ENCODE assay signal across 32 cellular contexts in the genomic region with DNA sequence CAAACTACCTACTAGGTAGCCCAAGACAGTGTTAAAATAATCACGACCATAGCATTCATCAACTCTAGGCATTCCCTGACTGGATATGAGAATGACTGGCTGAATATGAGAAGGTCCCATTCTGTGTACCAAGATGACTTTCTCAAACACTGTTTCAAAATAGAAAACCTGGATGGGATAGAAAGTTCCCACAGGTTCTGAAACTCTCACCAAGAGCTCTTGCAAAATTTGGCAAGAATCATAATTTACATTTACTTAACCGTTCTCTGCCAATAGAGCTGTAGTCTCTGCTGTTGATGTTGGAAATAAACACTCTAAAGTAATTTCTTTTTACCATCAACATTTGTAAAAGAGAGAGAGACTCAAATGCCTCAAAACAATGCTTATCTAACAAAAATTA.
"Had no signal": no experiment of that assay in that cellular context is flagged by ENCODE, and none has a peak within 500 bp of the region (broad histone marks: within the 10 kb centered on the region; RNA-seq: fewer than 3 reads in every experiment).

No MANE protein-coding gene starts in this region.

- H3K4me1 ChIP-seq: adrenal gland, body of pancreas had no signal

- H3K27me3 ChIP-seq: adrenal gland, body of pancreas, esophagus muscularis mucosa had no signal

- ATAC-seq: activated CD4-positive, CD25-positive, alpha-beta regulatory T cell treated with anti-CD3 and anti-CD28 coated beads, Interleukin-2, amount 50 U/mL, for 24 hours; activated CD8-positive, alpha-beta memory T cell treated with anti-CD3 and anti-CD28 coated beads, Interleukin-2, amount 10 ng/mL, durations not matched to agents 7 days and 5 days; activated CD8-positive, alpha-beta T cell treated with anti-CD3 and anti-CD28 coated beads for 36 hours; activated naive CD8-positive, alpha-beta T cell treated with anti-CD3 and anti-CD28 coated beads, Interleukin-2, amount 50 U/mL, for 24 hours; body of pancreas; effector memory CD8-positive, alpha-beta T cell; T-helper 17 cell had no signal

- FAIRE-seq: colon had no signal

- DNase-seq: activated B cell treated with CpG ODN at 0.5 μM for 24 hours; activated CD4-positive, alpha-beta T cell treated with anti-CD3 and anti-CD28 coated beads for 48 hours; activated CD4-positive, alpha-beta T cell treated with anti-CD3 and anti-CD28 coated beads, Interleukin-2, amount 50 U/mL, for 1 hour; activated CD4-positive, alpha-beta T cell treated with anti-CD3 and anti-CD28 coated beads, Interleukin-2, amount 50 U/mL, for 48 hours; activated CD8-positive, alpha-beta memory T cell treated with anti-CD3 and anti-CD28 coated beads, Interleukin-2, amount 10 ng/mL, durations not matched to agents 7 days and 5 days; activated CD8-positive, alpha-beta memory T cell treated with anti-CD3 and anti-CD28 coated beads, Interleukin-2, amount 50 U/mL, for 4 hours; activated CD8-positive, alpha-beta T cell treated with anti-CD3 and anti-CD28 coated beads for 36 hours; activated effector memory CD4-positive, alpha-beta T cell treated with anti-CD3 and anti-CD28 coated beads, Interleukin-2, amount 50 U/mL, for 16 hours; activated naive CD4-positive, alpha-beta T cell treated with anti-CD3 and anti-CD28 coated beads for 36 hours; activated naive CD8-positive, alpha-beta T cell treated with anti-CD3 and anti-CD28 coated beads for 36 hours; activated naive CD8-positive, alpha-beta T cell treated with anti-CD3 and anti-CD28 coated beads, Interleukin-2, amount 50 U/mL, for 24 hours; activated T-cell treated with anti-CD3 and anti-CD28 coated beads, Interleukin-2, amount 50 U/mL, for 1 hour; activated T-cell treated with anti-CD3 and anti-CD28 coated beads, Interleukin-2, amount 50 U/mL, for 48 hours; adrenal gland; amygdala; aorta; body of pancreas; caudate nucleus; cortex of kidney; dermis blood vessel endothelial cell; effector CD4-positive, alpha-beta T cell; effector memory CD8-positive, alpha-beta T cell; erythroblast; foreskin melanocyte; head of caudate nucleus; T-helper 1 cell; T-helper 17 cell; T1000; WERI-Rb-1 had no signal

- H3K4me3 ChIP-seq: adrenal gland, body of pancreas, esophagus muscularis mucosa had no signal

- H3K9me3 ChIP-seq: adrenal gland, body of pancreas had no signal

- H3K27ac ChIP-seq: adrenal gland, body of pancreas, WERI-Rb-1 had no signal

- H3K36me3 ChIP-seq: adrenal gland, esophagus muscularis mucosa, WERI-Rb-1 had no signal
